Comparison of ENCODE assay signal across 17 cellular contexts in genomic region chr14:95286649-95287048, GRCh38. TPM values are rescaled to one million over a fixed set of nuclear protein-coding genes. Genes with fewer than 3 reads are reported as not detected.
DNase-seq lines count a peak whose midpoint lies in the region; ATAC-seq, FAIRE-seq and TF ChIP-seq lines count a peak whose summit lies in the region.
"Had no signal": no experiment of that assay in that cellular context is flagged by ENCODE, and none has a peak within 500 bp of the region (broad histone marks: within the 10 kb centered on the region; RNA-seq: fewer than 3 reads in every experiment).

No MANE protein-coding gene starts in this region.

- no peak overlapping the region for H3K27ac ChIP-seq in liver (ENCODE audit: low read depth in 1 of 2, low read length in 2 of 2)
- H3K27ac ChIP-seq in HepG2 (ENCODE audit: extremely low read length, insufficient read depth, low read length): no peak overlapping the region
- H3K27ac ChIP-seq in RWPE1: 0 out of 2 replicates have a peak overlapping the region, but pooled peaks have one; percentile 4
- no peak overlapping the region for H3K27ac ChIP-seq in right lobe of liver
- no peak overlapping the region for H3K27ac ChIP-seq in sigmoid colon
- H3K27ac ChIP-seq: PC-9 had no signal

- BruUV-seq in HepG2 (replicated peaks; lab: Mats Ljungman, UMichigan): no TSS peak

- H3K36me3 ChIP-seq in liver (ENCODE audit: control insufficient read depth in 4 of 4, insufficient read depth in 3 of 4, low read depth in 1 of 4, low read length in 3 of 4) (no peaks in the 10 kb centered on the region), HepG2 (replicated peaks in 1 of 2; ENCODE audit: control insufficient read depth in 1 of 2, insufficient read depth in 2 of 2, low read length in 2 of 2) (no peaks in the 10 kb centered on the region), right lobe of liver (no peaks in the 10 kb centered on the region), sigmoid colon (no peaks in the 10 kb centered on the region)
- H3K36me3 ChIP-seq: BE2C, HAP-1 had no signal

- DNase-seq in HepG2 (ENCODE audit: low spot score): no peak
- no peak for DNase-seq in RWPE1 (ENCODE audit: low spot score)
- DNase-seq in right lobe of liver: no peak
- peak; percentile 15 for DNase-seq in type B pancreatic cell (ENCODE audit: extremely low spot score, unreplicated experiment)
- no peak for DNase-seq in HFFc6
- no peak for DNase-seq in NCI-H345 (lab: John Stamatoyannopoulos, UW)
- DNase-seq in sigmoid colon: no peak
- DNase-seq: BE2C; CD4-positive, alpha-beta T cell; GF-D8; NCI-H2081 treated with DMSO at 0.1 percent for 48 hours; PC-9 had no signal

- H3K4me1 Mint-ChIP-seq in type B pancreatic cell (ENCODE audit: unreplicated experiment) (peaks cover 22% of the 10 kb centered on the region), HFFc6 (ENCODE audit: low read depth) (no peaks in the 10 kb centered on the region)

- H3K27me3 ChIP-seq in liver (ENCODE audit: control insufficient read depth in 4 of 4, insufficient read depth in 4 of 4, low read length in 3 of 4) (no peaks in the 10 kb centered on the region), HepG2 (ENCODE audit: control insufficient read depth in 1 of 2, insufficient read depth in 2 of 2, low read length in 2 of 2) (no peaks in the 10 kb centered on the region), right lobe of liver (no peaks in the 10 kb centered on the region), sigmoid colon (no peaks in the 10 kb centered on the region)
- H3K27me3 ChIP-seq: BE2C had no signal

- TF ChIP-seq CTCF in liver (IDR thresholded peaks at IDR 0.05; ENCODE audit: low read depth, low read length, missing input control) (no peak), HepG2 (CRISPR knock-in tag; IDR thresholded peaks at IDR 0.05) (no peak), RWPE1 (conservative IDR thresholded peaks at IDR 0.05; ENCODE audit: low read depth) (no peak), right lobe of liver (IDR thresholded peaks at IDR 0.05) (no peak), type B pancreatic cell (conservative IDR thresholded peaks at IDR 0.05) (no peak), HFFc6 (IDR thresholded peaks at IDR 0.05) (no peak), sigmoid colon (IDR thresholded peaks at IDR 0.05) (no peak)

- H3K4me3 Mint-ChIP-seq in type B pancreatic cell: no peak overlapping the region
- H3K4me3 Mint-ChIP-seq in HFFc6: no peak overlapping the region
- H3K4me3 Mint-ChIP-seq: CD4-positive, alpha-beta T cell; IgD-negative memory B cell had no signal

- H3K9ac ChIP-seq in liver (ENCODE audit: low read depth in 1 of 2, low read length in 2 of 2) (no peak overlapping the region), HepG2 (ENCODE audit: insufficient read depth, low read depth, low read length) (no peak overlapping the region)

- H3K4me2 ChIP-seq in HepG2 (ENCODE audit: low read depth, low read length): no peak overlapping the region
- H3K4me2 ChIP-seq: PC-9 had no signal

- intact Hi-C loops in HepG2 (cut with micrococcal nuclease; ENCODE audit: unreplicated experiment): no loop called here
- intact Hi-C loops in right lobe of liver (cut with DNase I): no loop called here
- intact Hi-C loops in sigmoid colon (cut with DNase I): no loop called here

- POLR2A ChIA-PET in HepG2 (lab: Yijun Ruan, JAX): no interaction called here
- POLR2A ChIA-PET in RWPE1 (lab: Yijun Ruan, JAX; ENCODE audit: low non-redundant PET): no interaction called here

- no peaks in the 10 kb centered on the region for H4K20me1 ChIP-seq in HepG2 (ENCODE audit: insufficient read depth, low read length)

- CTCF ChIA-PET in HepG2 (lab: Yijun Ruan, JAX; ENCODE audit: low intra/inter-chr PET ratio, low total read pairs): no interaction called here
- CTCF ChIA-PET in RWPE1 (lab: Yijun Ruan, JAX): no interaction called here

- H2AFZ ChIP-seq in HepG2 (ENCODE audit: low read length): no peak overlapping the region
- H2AFZ ChIP-seq: PC-9 had no signal

- no peak overlapping the region for H3K27ac Mint-ChIP-seq in type B pancreatic cell
- H3K27ac Mint-ChIP-seq in HFFc6: no peak overlapping the region
- H3K27ac Mint-ChIP-seq: CD4-positive, alpha-beta T cell; IgD-negative memory B cell had no signal

- FAIRE-seq in HepG2 (lab: Jason Lieb, UNC): no peak
- FAIRE-seq: A204.1, HTR-8/SVneo had no signal

- H3K4me1 ChIP-seq in liver (ENCODE audit: control insufficient read depth in 4 of 4, insufficient read depth in 4 of 4, low read length in 3 of 4) (peaks cover 2 to 22% (median 5%) of the 10 kb centered on the region in 4 donors), HepG2 (ENCODE audit: insufficient read depth, low read length) (peaks cover 33% of the 10 kb centered on the region), right lobe of liver (peaks cover 0 to 8% (median 1%) of the 10 kb centered on the region in 4 donors), sigmoid colon (peaks cover 0 to 8% (median 4%) of the 10 kb centered on the region in 4 donors)
- H3K4me1 ChIP-seq: HAP-1 had no signal

- in situ Hi-C loops in HepG2 (cut with HindIII; ENCODE audit: extremely low pct_ligation_motif_present, low pct_unique_long_range_greater_than_20kb): no loop called here

- peaks cover 9% of the 10 kb centered on the region for H3K36me3 Mint-ChIP-seq in type B pancreatic cell
- H3K36me3 Mint-ChIP-seq in HFFc6 (ENCODE audit: low read depth): peaks cover 4% of the 10 kb centered on the region; the same call in 1 of the 2 replicates

- no peak overlapping the region for H3K4me3 ChIP-seq in liver (ENCODE audit: low read depth in 1 of 3, low read length in 3 of 3)
- no peak overlapping the region for H3K4me3 ChIP-seq in HepG2 (replicated peaks in 1 of 3; ENCODE audit: insufficient read depth in 1 of 3, low read depth in 2 of 3, low read length in 3 of 3)
- no peak overlapping the region for H3K4me3 ChIP-seq in right lobe of liver
- H3K4me3 ChIP-seq in sigmoid colon: no peak overlapping the region
- H3K4me3 ChIP-seq: HAP-1, PC-9 had no signal

- no peak for TF ChIP-seq POLR2A in HepG2 (IDR thresholded peaks at IDR 0.05; ENCODE audit: insufficient read depth in 1 of 2, low read depth in 2 of 2, low read length in 2 of 2)
- no peak for TF ChIP-seq POLR2A in right lobe of liver (IDR thresholded peaks at IDR 0.05)
- TF ChIP-seq POLR2A in sigmoid colon (IDR thresholded peaks at IDR 0.05): no peak

- ATAC-seq in HepG2 (no peak), right lobe of liver (peak; percentile 16 to 75 (median 60))

- no peak for TF ChIP-seq EP300 in HepG2 (IDR thresholded peaks at IDR 0.05; ENCODE audit: low read depth in 2 of 2, low read length in 2 of 2)
- no peak for TF ChIP-seq EP300 in HepG2 (CRISPR knock-in tag; IDR thresholded peaks at IDR 0.05; ENCODE audit: borderline replicate concordance)
- TF ChIP-seq EP300 in sigmoid colon (IDR thresholded peaks at IDR 0.05): no peak

- H3K27me3 Mint-ChIP-seq in type B pancreatic cell: no peaks in the 10 kb centered on the region
- H3K27me3 Mint-ChIP-seq in HFFc6 (ENCODE audit: insufficient read depth): no peaks in the 10 kb centered on the region; the same call in 1 of the 2 replicates

- H3K79me2 ChIP-seq in HepG2 (ENCODE audit: insufficient read depth, low read length): no peaks in the 10 kb centered on the region

- H3K9me3 ChIP-seq in liver (ENCODE audit: control insufficient read depth in 4 of 4, low read length in 3 of 4) (no peaks in the 10 kb centered on the region), HepG2 (ENCODE audit: low read length) (peaks cover 8% of the 10 kb centered on the region; the same call in 1 of the 2 replicates), right lobe of liver (no peaks in the 10 kb centered on the region), sigmoid colon (no peaks in the 10 kb centered on the region)
- H3K9me3 ChIP-seq: HAP-1 had no signal

- whole genome bisulfite sequencing in liver: 54% methylated on average over 5 of the region's 5 CpGs
- 45% methylated on average over 2 of the region's 5 CpGs for WGBS in HepG2 (ENCODE audit: low lambda C conversion rate)
- 18% methylated on average over 3 of the region's 5 CpGs for WGBS in right lobe of liver (ENCODE audit: insufficient coverage, low coverage, low lambda C conversion rate, missing lambda C conversion rate)
- WGBS in sigmoid colon, 2 donors: 81 to 88% methylated on average over 5 of the region's 5 CpGs

- H3K9me3 Mint-ChIP-seq in type B pancreatic cell (peaks cover 7% of the 10 kb centered on the region), HFFc6 (peaks cover 21% of the 10 kb centered on the region)
- H3K9me3 Mint-ChIP-seq: CD4-positive, alpha-beta T cell; IgD-negative memory B cell had no signal

- TF ChIP-seq RAD21 in liver (IDR thresholded peaks at IDR 0.05) (no peak), HepG2 (CRISPR knock-in tag; IDR thresholded peaks at IDR 0.05) (no peak)

RNA-seq across cellular contexts. Expression of gene CLMN, which starts 33.1 kb away (rescaled TPM):
- total RNA-seq in liver: 10 to 100 TPM in 1 of 2 donors, 1 to 10 TPM in 1; 6.0 to 40.1 TPM
- 10 to 100 TPM in 1 of 2 donors, 1 to 10 TPM in 1; 8.2 to 41.1 TPM for polyA plus RNA-seq in liver
- 15.1 and 16.2 TPM in 2 replicates for total RNA-seq in HepG2 (2016; rRNA removed; fragmentation: Illumina TruSeq; extraction: Trizol)
- total RNA-seq in HepG2 (2016; cell fraction: cytosol; rRNA removed; fragmentation: Illumina TruSeq; extraction: Trizol; ENCODE audit: low read depth): 4.4 and 5.9 TPM in 2 replicates
- total RNA-seq in HepG2 (2016; cell fraction: insoluble cytoplasmic fraction; rRNA removed; fragmentation: Illumina TruSeq; extraction: Trizol): 13.1 and 14.8 TPM in 2 replicates
- total RNA-seq in HepG2 (2016; cell fraction: membrane; rRNA removed; fragmentation: Illumina TruSeq; extraction: Trizol): 8.6 and 9.0 TPM in 2 replicates
- total RNA-seq in HepG2 (2016; cell fraction: nucleus; rRNA removed; fragmentation: Illumina TruSeq; extraction: Trizol): 21.4 and 22.0 TPM in 2 replicates
- 16.4 and 16.7 TPM in 2 replicates for polyA plus RNA-seq in HepG2 (2011; rRNA removed)
- 5.7 and 6.9 TPM in 2 replicates for polyA plus RNA-seq in HepG2 (2011; cell fraction: cytosol; rRNA removed)
- 55.9 and 58.4 TPM in 2 replicates for polyA plus RNA-seq in HepG2 (2011; cell fraction: nucleus; rRNA removed)
- polyA plus RNA-seq in HepG2 (2012): 12.5 and 17.3 TPM in 2 replicates
- polyA plus RNA-seq in HepG2 (2016; cell fraction: cytosol; fragmentation: Illumina TruSeq; extraction: Trizol; ENCODE audit: low read depth): 4.6 and 4.9 TPM in 2 replicates
- 10.5 and 11.4 TPM in 2 replicates for polyA plus RNA-seq in HepG2 (2016; cell fraction: insoluble cytoplasmic fraction; fragmentation: Illumina TruSeq; extraction: Trizol; ENCODE audit: low read depth)
- 7.1 and 7.5 TPM in 2 replicates for polyA plus RNA-seq in HepG2 (2016; cell fraction: membrane; fragmentation: Illumina TruSeq; extraction: Trizol; ENCODE audit: low read depth)
- polyA plus RNA-seq in HepG2 (2016; cell fraction: nucleus; fragmentation: Illumina TruSeq; extraction: Trizol; ENCODE audit: insufficient read depth, low read depth): 24.4 and 27.2 TPM in 2 replicates
- polyA minus RNA-seq in HepG2 (2011; rRNA and poly(A)+ RNA removed; ENCODE audit: low replicate concordance): 0.51 and 12.1 TPM in 2 replicates
- polyA minus RNA-seq in HepG2 (2011; cell fraction: cytosol; rRNA and poly(A)+ RNA removed): 8.5 and 10.6 TPM in 2 replicates
- polyA minus RNA-seq in HepG2 (2011; cell fraction: nucleus; rRNA and poly(A)+ RNA removed): 45.1 and 53.1 TPM in 2 replicates
- 10 to 100 TPM; 18.4 to 91.8 (median 47.8) TPM for total RNA-seq in right lobe of liver
- total RNA-seq in type B pancreatic cell (ENCODE audit: low replicate concordance): 10.2 and 23.0 TPM in 2 replicates
- under 1 TPM in 1 of 6 experiments, not detected in 5; 0.02 TPM for total RNA-seq in HFFc6 (2021; fragmentation: NEBNext Ultra II Directional; extraction: Animal tissue kit (Norgen Biotek cat#: 25700))
- 1 to 10 TPM; 3.5 to 9.1 (median 5.1) TPM for total RNA-seq in sigmoid colon
- 10 to 100 TPM; 18.0 to 40.2 (median 20.2) TPM for polyA plus RNA-seq in sigmoid colon

Comparison
In these comparisons a context has a peak if more than half of its experiments do, and no peak if none do; other contexts are left out.
1. RNA of gene CLMN, which starts 33.1 kb away (total RNA-seq): 18.4 to 91.8 TPM in right lobe of liver, 6.0 to 40.1 TPM in liver, 10.2 to 23.0 TPM in type B pancreatic cell, 4.4 to 22.0 TPM in HepG2 and 3.5 to 9.1 TPM in sigmoid colon; 0.02 TPM in HFFc6; every median in the first group is over 4 times any median in the second.